ENCODE assay signal across 16 cellular contexts in genomic region chr5:178150977-178151734, GRCh38. TPM values are rescaled to one million over a fixed set of nuclear protein-coding genes. Genes with fewer than 3 reads are reported as not detected.
DNase-seq lines count a peak whose midpoint lies in the region; ATAC-seq and TF ChIP-seq lines count a peak whose summit lies in the region.
"Had no signal": no experiment of that assay in that cellular context is flagged by ENCODE, and none has a peak within 500 bp of the region (broad histone marks: within the 10 kb centered on the region; RNA-seq: fewer than 3 reads in every experiment).

No MANE protein-coding gene starts in this region.

- H4K20me1 ChIP-seq in SK-N-SH (ENCODE audit: insufficient read depth) (no peaks in the 10 kb centered on the region; the same call in 1 of the 2 replicates), Karpas-422 (ENCODE audit: insufficient read depth, low read depth, low read length) (peaks cover 3% of the 10 kb centered on the region; the same call in 1 of the 2 replicates), neural progenitor cell (ENCODE audit: low read depth) (peaks cover 13% of the 10 kb centered on the region)

- TF ChIP-seq CTCF in SK-N-SH (IDR thresholded peaks at IDR 0.05) (no peak), neural progenitor cell (IDR thresholded peaks at IDR 0.05) (no peak)

- H3K9me2 ChIP-seq in SK-N-SH = no peaks in the 10 kb centered on the region
- H3K9me2 ChIP-seq in Karpas-422 (replicated peaks; ENCODE audit: insufficient read depth, low read length) = no peaks in the 10 kb centered on the region

- H3K27me3 ChIP-seq in SK-N-SH (ENCODE audit: insufficient read depth) = no peaks in the 10 kb centered on the region
- H3K27me3 ChIP-seq in Karpas-422 (ENCODE audit: low read length) = no peaks in the 10 kb centered on the region
- no peaks in the 10 kb centered on the region for H3K27me3 ChIP-seq in neural progenitor cell
- H3K27me3 ChIP-seq: upper lobe of right lung had no signal

- TF ChIP-seq EP300 in SK-N-SH (IDR thresholded peaks at IDR 0.05; ENCODE audit: borderline replicate concordance in 1 of 2, low read depth in 1 of 2, low read length in 1 of 2) = no peak

- peaks cover 35% of the 10 kb centered on the region for H3K36me3 Mint-ChIP-seq in central memory CD8-positive, alpha-beta T cell (ENCODE audit: insufficient read depth)
- H3K36me3 Mint-ChIP-seq in neural progenitor cell = peaks cover 31% of the 10 kb centered on the region

- no peaks in the 10 kb centered on the region for H3K9me3 ChIP-seq in SK-N-SH
- H3K9me3 ChIP-seq in Karpas-422 (ENCODE audit: low read length) = no peaks in the 10 kb centered on the region
- H3K9me3 ChIP-seq in neural progenitor cell (ENCODE audit: low read depth) = no peaks in the 10 kb centered on the region
- H3K9me3 ChIP-seq: upper lobe of right lung had no signal

- H3K79me2 ChIP-seq in SK-N-SH (ENCODE audit: insufficient read depth) = peaks cover 21% of the 10 kb centered on the region
- peaks cover 21% of the 10 kb centered on the region for H3K79me2 ChIP-seq in Karpas-422 (ENCODE audit: low read length)
- peaks cover 20% of the 10 kb centered on the region for H3K79me2 ChIP-seq in neural progenitor cell (ENCODE audit: low read depth)

- H3K27me3 Mint-ChIP-seq in central memory CD8-positive, alpha-beta T cell = no peaks in the 10 kb centered on the region
- peaks cover 4% of the 10 kb centered on the region for H3K27me3 Mint-ChIP-seq in neural progenitor cell (ENCODE audit: insufficient read depth, low read depth)
- H3K27me3 Mint-ChIP-seq: dendritic cell treated with granulocyte-macrophage colony-stimulating factor and Interleukin-4, amounts not matched to agents 40 ng/mL and 50 ng/mL, for 4 days had no signal

- no peak for TF ChIP-seq RAD21 in SK-N-SH (IDR thresholded peaks at IDR 0.05; ENCODE audit: low read length)

- H3K27ac Mint-ChIP-seq in central memory CD8-positive, alpha-beta T cell (ENCODE audit: low read depth) = peak overlapping the region; percentile 27
- H3K27ac Mint-ChIP-seq in neural progenitor cell = no peak overlapping the region
- H3K27ac Mint-ChIP-seq: dendritic cell treated with granulocyte-macrophage colony-stimulating factor and Interleukin-4, amounts not matched to agents 40 ng/mL and 50 ng/mL, for 4 days had no signal

- CTCF ChIA-PET in SK-N-SH (lab: Yijun Ruan, JAX) = interaction anchor here (1.2 to 18.9 kb wide), 3 partner anchors 10 to 75 kb away, joined by 3 to 319 read pairs (median 3); no protein-coding TSS in a partner anchor

- H3K4me2 ChIP-seq in SK-N-SH = no peak overlapping the region
- H3K4me2 ChIP-seq in Karpas-422 (ENCODE audit: low read depth, low read length, poor library complexity, severe bottlenecking) = peak overlapping the region; percentile 86
- no peak overlapping the region for H3K4me2 ChIP-seq in neural progenitor cell
- H3K4me2 ChIP-seq: KMS-11 had no signal

- H2AFZ ChIP-seq in SK-N-SH (ENCODE audit: low read depth) (no peak overlapping the region), Karpas-422 (ENCODE audit: low read length) (no peak overlapping the region), neural progenitor cell (replicated peaks) (no peak overlapping the region)

- H3K9ac ChIP-seq in SK-N-SH (no peak overlapping the region), Karpas-422 (ENCODE audit: low read length) (peak overlapping the region; percentile 88; the same call in 1 of the 2 replicates), neural progenitor cell (no peak overlapping the region)
- H3K9ac ChIP-seq: KMS-11 had no signal

- H3K4me3 ChIP-seq in SK-N-SH (ENCODE audit: low read depth in 2 of 2, low read length in 1 of 2) (no peak overlapping the region), Karpas-422 (ENCODE audit: low read length) (no peak overlapping the region), neural progenitor cell (no peak overlapping the region)
- H3K4me3 ChIP-seq: upper lobe of right lung had no signal

- H3K4me1 ChIP-seq in SK-N-SH (ENCODE audit: control insufficient read depth in 1 of 2, insufficient read depth in 2 of 2, low read depth in 1 of 2, low read length in 1 of 2) (peaks cover 0 to 22% of the 10 kb centered on the region in 2 experiments; a peak in 3 of 4 replicates), Karpas-422 (ENCODE audit: low read length) (peaks cover 26% of the 10 kb centered on the region), neural progenitor cell (peaks cover 4% of the 10 kb centered on the region)

- peaks cover 36% of the 10 kb centered on the region for H3K4me1 Mint-ChIP-seq in central memory CD8-positive, alpha-beta T cell
- peaks cover 17% of the 10 kb centered on the region for H3K4me1 Mint-ChIP-seq in neural progenitor cell

- no peak for ATAC-seq in SK-N-SH treated with all-trans-retinoic acid at 6 μM for 48 hours
- no peak for ATAC-seq in central memory CD8-positive, alpha-beta T cell (replicated peaks; ENCODE audit: extremely low read depth, poor library complexity, severe bottlenecking)
- ATAC-seq in sciatic nerve = no peak
- no peak for ATAC-seq in GM18909 (IDR thresholded peaks at IDR 0.05; ENCODE audit: poor library complexity, unreplicated experiment)
- ATAC-seq: upper lobe of right lung had no signal

- no peaks in the 10 kb centered on the region for H3K9me3 Mint-ChIP-seq in central memory CD8-positive, alpha-beta T cell
- H3K9me3 Mint-ChIP-seq in neural progenitor cell = no peaks in the 10 kb centered on the region
- H3K9me3 Mint-ChIP-seq: dendritic cell treated with granulocyte-macrophage colony-stimulating factor and Interleukin-4, amounts not matched to agents 40 ng/mL and 50 ng/mL, for 4 days had no signal

- H3F3A ChIP-seq in SK-N-SH (replicated peaks; ENCODE audit: insufficient read depth) (peaks cover 7% of the 10 kb centered on the region), neural progenitor cell (ENCODE audit: low read depth) (peaks cover 14% of the 10 kb centered on the region)

- WGBS in SK-N-SH (ENCODE audit: low lambda C conversion rate) = 91% methylated on average over 10 of the region's 11 CpGs

- H3K27ac ChIP-seq in SK-N-SH (ENCODE audit: low read depth in 2 of 2, low read length in 1 of 2) (peak overlapping the region in 1 of 2 experiments; percentile 13; a peak in 1 of 4 replicates), Karpas-422 (ENCODE audit: low read length) (no peak overlapping the region), neural progenitor cell (no peak overlapping the region)
- H3K27ac ChIP-seq: KMS-11, upper lobe of right lung had no signal

- intact Hi-C loops in sciatic nerve (cut with DNase I) = no loop called here

- H3K36me3 ChIP-seq in SK-N-SH (replicated peaks in 1 of 2; ENCODE audit: control insufficient read depth in 1 of 2, insufficient read depth in 2 of 2, low read length in 1 of 2) = peaks cover 24 to 57% of the 10 kb centered on the region in 2 experiments
- peaks cover 43% of the 10 kb centered on the region; the same call in 1 of the 2 replicates for H3K36me3 ChIP-seq in Karpas-422 (ENCODE audit: insufficient read depth, low read length)
- no peaks in the 10 kb centered on the region for H3K36me3 ChIP-seq in neural progenitor cell

- POLR2A ChIA-PET in SK-N-SH (lab: Yijun Ruan, JAX) = no interaction called here

- DNase-seq in SK-N-SH = no peak
- DNase-seq in Karpas-422 = no peak
- no peak for DNase-seq in central memory CD8-positive, alpha-beta T cell (ENCODE audit: low spot score in 2 of 2)
- peak; percentile 47 for DNase-seq in neural progenitor cell (ENCODE audit: low spot score)
- DNase-seq in effector CD4-positive, alpha-beta T cell = no peak
- no peak for DNase-seq in sciatic nerve (ENCODE audit: low spot score)
- DNase-seq: activated CD8-positive, alpha-beta memory T cell treated with anti-CD3 and anti-CD28 coated beads, Interleukin-2, amount 50 U/mL, for 48 hours; NCI-H345; nucleus accumbens; stimulated activated CD4-positive, alpha-beta T cell treated with anti-CD3 and anti-CD28 coated beads, Interleukin-4, amount 100 ng/mL, for 1 hour; upper lobe of right lung had no signal

- H3K4me3 Mint-ChIP-seq in central memory CD8-positive, alpha-beta T cell = peak overlapping the region; percentile 41
- H3K4me3 Mint-ChIP-seq in neural progenitor cell = peak overlapping the region; percentile 61
- H3K4me3 Mint-ChIP-seq: dendritic cell treated with granulocyte-macrophage colony-stimulating factor and Interleukin-4, amounts not matched to agents 40 ng/mL and 50 ng/mL, for 4 days had no signal

TF ChIP-seq in SK-N-SH, 30 proteins besides CTCF, POLR2A, EP300 and RAD21 (continues in another document):
- no peak for TF ChIP-seq RCOR1 (IDR thresholded peaks at IDR 0.05; ENCODE audit: low read length)

TF ChIP-seq in SK-N-SH treated with all-trans-retinoic acid at 6 μM for 48 hours, 23 proteins besides CTCF, POLR2A, EP300 and RAD21 (continues in another document):
- TF ChIP-seq TOX (CRISPR knock-in tag; IDR thresholded peaks at IDR 0.05; ENCODE audit: borderline replicate concordance) = no peak

RNA-seq across cellular contexts. Expression of gene NHP2, which starts 2.5 kb away (rescaled TPM):
- 313 and 455 TPM in 2 replicates for polyA plus RNA-seq in SK-N-SH (2012; rRNA removed)
- 325 and 409 TPM in 2 replicates for polyA plus RNA-seq in SK-N-SH (2012; cell fraction: cytosol; rRNA removed)
- 134 and 156 TPM in 2 replicates for polyA plus RNA-seq in SK-N-SH (2012; cell fraction: nucleus; rRNA removed)
- 264 and 330 TPM in 2 replicates for total RNA-seq in Karpas-422 (2014; rRNA removed; shearing (Covaris generic); ENCODE audit: low replicate concordance)
- total RNA-seq in neural progenitor cell (ENCODE audit: low replicate concordance) (357 and 380 TPM in 2 replicates), sciatic nerve (65.0 TPM)

RNA-seq across cellular contexts. Expression of gene RMND5B, which starts 20.3 kb away (rescaled TPM):
- 42.8 and 43.7 TPM in 2 replicates for polyA plus RNA-seq in SK-N-SH (2012; rRNA removed)
- polyA plus RNA-seq in SK-N-SH (2012; cell fraction: cytosol; rRNA removed) = 25.1 and 32.1 TPM in 2 replicates
- polyA plus RNA-seq in SK-N-SH (2012; cell fraction: nucleus; rRNA removed) = 74.2 and 75.6 TPM in 2 replicates
- 42.9 and 59.2 TPM in 2 replicates for total RNA-seq in Karpas-422 (2014; rRNA removed; shearing (Covaris generic); ENCODE audit: low replicate concordance)
- total RNA-seq in neural progenitor cell (ENCODE audit: low replicate concordance) (25.3 and 25.5 TPM in 2 replicates), sciatic nerve (33.4 TPM)

RNA-seq across cellular contexts. Expression of gene GMCL2, which starts 36.0 kb away (rescaled TPM):
- not detected in 2 replicates for polyA plus RNA-seq in SK-N-SH (2012; rRNA removed)
- polyA plus RNA-seq in SK-N-SH (2012; cell fraction: cytosol; rRNA removed) = 0.01 TPM in 2 replicates
- not detected in 2 replicates for polyA plus RNA-seq in SK-N-SH (2012; cell fraction: nucleus; rRNA removed)
- not detected in 2 replicates for total RNA-seq in Karpas-422 (2014; rRNA removed; shearing (Covaris generic); ENCODE audit: low replicate concordance)
- total RNA-seq in neural progenitor cell (ENCODE audit: low replicate concordance) = not detected in 2 replicates
- total RNA-seq in sciatic nerve = not detected
- total RNA-seq: SK-MEL-5, upper lobe of right lung had no signal

RNA-seq across cellular contexts. Expression of gene N4BP3, which starts 37.8 kb away (rescaled TPM):
- 0.16 and 0.28 TPM in 2 replicates for polyA plus RNA-seq in SK-N-SH (2012; rRNA removed)
- 0.09 and 0.14 TPM in 2 replicates for polyA plus RNA-seq in SK-N-SH (2012; cell fraction: cytosol; rRNA removed)
- 0.42 and 0.54 TPM in 2 replicates for polyA plus RNA-seq in SK-N-SH (2012; cell fraction: nucleus; rRNA removed)
- total RNA-seq in Karpas-422 (2014; rRNA removed; shearing (Covaris generic); ENCODE audit: low replicate concordance) = 1.2 and 4.1 TPM in 2 replicates
- total RNA-seq in neural progenitor cell (ENCODE audit: low replicate concordance) = 4.1 and 12.8 TPM in 2 replicates
- 2.6 TPM for total RNA-seq in sciatic nerve

RNA-seq across cellular contexts. Expression of gene HNRNPAB, which starts 53.2 kb away (rescaled TPM):
- 157 and 164 TPM in 2 replicates for polyA plus RNA-seq in SK-N-SH (2012; rRNA removed)
- polyA plus RNA-seq in SK-N-SH (2012; cell fraction: cytosol; rRNA removed) = 179 and 207 TPM in 2 replicates
- 80.9 and 111 TPM in 2 replicates for polyA plus RNA-seq in SK-N-SH (2012; cell fraction: nucleus; rRNA removed)
- total RNA-seq in Karpas-422 (2014; rRNA removed; shearing (Covaris generic); ENCODE audit: low replicate concordance) = 75.7 and 136 TPM in 2 replicates
- total RNA-seq in neural progenitor cell (ENCODE audit: low replicate concordance) (186 and 195 TPM in 2 replicates), sciatic nerve (88.0 TPM)
